21 cellular contexts compared by ENCODE assay signal in genomic region chr9:99020786-99021436, GRCh38.
DNase-seq lines count a peak whose midpoint lies in the region; ATAC-seq and TF ChIP-seq lines count a peak whose summit lies in the region.
"Had no signal": no experiment of that assay in that cellular context is flagged by ENCODE, and none has a peak within 500 bp of the region (broad histone marks: within the 10 kb centered on the region; RNA-seq: fewer than 3 reads in every experiment).

No MANE protein-coding gene starts in this region.

- peaks cover 0 to 4% (median 0%) of the 10 kb centered on the region in 9 donors for H3K27me3 ChIP-seq in heart left ventricle
- H3K27me3 ChIP-seq in right cardiac atrium (ENCODE audit: control insufficient read depth, insufficient read depth) = no peaks in the 10 kb centered on the region
- H3K27me3 ChIP-seq in tibial artery = no peaks in the 10 kb centered on the region
- H3K27me3 ChIP-seq in prostate gland (replicated peaks; ENCODE audit: insufficient read depth) = no peaks in the 10 kb centered on the region
- H3K27me3 ChIP-seq: ovary had no signal

- no peak for TF ChIP-seq CTCF in heart left ventricle (IDR thresholded peaks at IDR 0.05)
- no peak for TF ChIP-seq CTCF in choroid plexus epithelial cell (conservative IDR thresholded peaks at IDR 0.05; ENCODE audit: low read depth, low read length)
- no peak for TF ChIP-seq CTCF in tibial artery (IDR thresholded peaks at IDR 0.05)
- TF ChIP-seq CTCF in prostate gland (IDR thresholded peaks at IDR 0.05) = no peak

- H3K4me3 ChIP-seq in heart left ventricle (no peak overlapping the region), right cardiac atrium (ENCODE audit: low read length) (no peak overlapping the region), choroid plexus epithelial cell (ENCODE audit: low read depth, low read length) (no peak overlapping the region), mesodermal cell (ENCODE audit: extremely low read depth, insufficient read depth, low read length, poor library complexity, severe bottlenecking) (no peak overlapping the region), tibial artery (no peak overlapping the region), prostate gland (no peak overlapping the region)
- H3K4me3 ChIP-seq: ovary, SK-N-MC had no signal

- TF ChIP-seq POLR2A in heart left ventricle (IDR thresholded peaks at IDR 0.05) (no peak), prostate gland (IDR thresholded peaks at IDR 0.05) (no peak)

- intact Hi-C loops in heart left ventricle (cut with DNase I) = no loop called here
- intact Hi-C loops in right cardiac atrium (cut with DNase I) = no loop called here
- intact Hi-C loops in tibial artery (cut with DNase I; ENCODE audit: low total_unique reads) = no loop called here
- intact Hi-C loops in prostate gland (cut with DNase I) = no loop called here

- ATAC-seq in heart left ventricle = no peak
- no peak for ATAC-seq in right cardiac atrium
- ATAC-seq in GM19324 (IDR thresholded peaks at IDR 0.05; ENCODE audit: low FRiP score, unreplicated experiment) = no peak
- ATAC-seq: naive thymus-derived CD8-positive, alpha-beta T cell had no signal

- DNase-seq in heart left ventricle (no peak), right cardiac atrium (no peak), choroid plexus epithelial cell (ENCODE audit: low read depth) (peak; percentile 63), tibial artery (no peak), prostate gland (ENCODE audit: low spot score) (no peak), globus pallidus (ENCODE audit: low spot score) (no peak)
- DNase-seq: activated CD4-positive, alpha-beta T cell treated with anti-CD3 and anti-CD28 coated beads, Interleukin-2, amount 50 U/mL, for 4 hours; activated naive CD4-positive, alpha-beta T cell treated with anti-CD3 and anti-CD28 coated beads, Interleukin-2, amount 10 ng/mL, durations not matched to agents 7 days and 5 days; mesendoderm; naive thymus-derived CD8-positive, alpha-beta T cell; NCI-H1417 treated with DMSO at 0.1 percent for 48 hours; NCI-H2107; NCI-H510A; ovary; small intestine; stimulated activated CD4-positive, alpha-beta T cell treated with anti-CD3 and anti-CD28 coated beads, Interleukin-2, amount 100 ng/mL, for 48 hours; WERI-Rb-1 had no signal

- peak overlapping the region in 7 of 12 donors; percentile 15 to 66 (median 56) for H3K27ac ChIP-seq in heart left ventricle
- H3K27ac ChIP-seq in right cardiac atrium (ENCODE audit: low read length) = no peak overlapping the region
- peak overlapping the region; percentile 97 for H3K27ac ChIP-seq in mesodermal cell (ENCODE audit: low read depth, low read length, severe bottlenecking)
- H3K27ac ChIP-seq in tibial artery = peak overlapping the region; percentile 73 to 79
- H3K27ac ChIP-seq in prostate gland = no peak overlapping the region
- H3K27ac ChIP-seq: C4-2B, ovary, SK-N-MC, WERI-Rb-1 had no signal

- H3K36me3 ChIP-seq in heart left ventricle (peaks cover 0 to 99% (median 40%) of the 10 kb centered on the region in 9 donors), mesodermal cell (ENCODE audit: control insufficient read depth, insufficient read depth, low read length) (no peaks in the 10 kb centered on the region), tibial artery (peaks cover 10 to 30% (median 13%) of the 10 kb centered on the region in 3 donors), prostate gland (no peaks in the 10 kb centered on the region)
- H3K36me3 ChIP-seq: ovary, WERI-Rb-1 had no signal

- H3K9me3 ChIP-seq in heart left ventricle (no peaks in the 10 kb centered on the region), right cardiac atrium (ENCODE audit: control insufficient read depth, low read length) (no peaks in the 10 kb centered on the region), mesodermal cell (ENCODE audit: control insufficient read depth, low read length) (no peaks in the 10 kb centered on the region), tibial artery (no peaks in the 10 kb centered on the region), prostate gland (no peaks in the 10 kb centered on the region)
- H3K9me3 ChIP-seq: ovary had no signal

- WGBS in heart left ventricle, 4 donors = 87 to 97% (median 93%) methylated on average over 5 to 8 of the region's 8 CpGs
- 80% methylated on average over 8 of the region's 8 CpGs for WGBS in right cardiac atrium
- WGBS in mesodermal cell (ENCODE audit: insufficient coverage in 2 of 2), 2 experiments = 96% methylated on average over 4 of the region's 8 CpGs; no CpG with 5 or more reads in 1 of the 2 experiments
- WGBS in prostate gland = 94% methylated on average over 8 of the region's 8 CpGs

- peaks cover 0 to 37% (median 7%) of the 10 kb centered on the region in 12 donors for H3K4me1 ChIP-seq in heart left ventricle
- H3K4me1 ChIP-seq in right cardiac atrium (ENCODE audit: control insufficient read depth, insufficient read depth, low read length) = no peaks in the 10 kb centered on the region
- H3K4me1 ChIP-seq in mesodermal cell (ENCODE audit: control insufficient read depth, insufficient read depth, low read length, poor library complexity, severe bottlenecking) = no peaks in the 10 kb centered on the region
- peaks cover 0 to 32% (median 21%) of the 10 kb centered on the region in 4 donors for H3K4me1 ChIP-seq in tibial artery
- no peaks in the 10 kb centered on the region for H3K4me1 ChIP-seq in prostate gland (replicated peaks)

Comparison
In these comparisons a context has a peak if more than half of its experiments do, and no peak if none do; other contexts are left out.
1. H3K27ac ChIP-seq: peak in heart left ventricle (7 of 12), mesodermal cell (single experiment) and tibial artery (2 of 2); none in right cardiac atrium (single experiment) and prostate gland (0 of 2).